Comparison of ENCODE assay signal across 1 cellular context in the genomic region with DNA sequence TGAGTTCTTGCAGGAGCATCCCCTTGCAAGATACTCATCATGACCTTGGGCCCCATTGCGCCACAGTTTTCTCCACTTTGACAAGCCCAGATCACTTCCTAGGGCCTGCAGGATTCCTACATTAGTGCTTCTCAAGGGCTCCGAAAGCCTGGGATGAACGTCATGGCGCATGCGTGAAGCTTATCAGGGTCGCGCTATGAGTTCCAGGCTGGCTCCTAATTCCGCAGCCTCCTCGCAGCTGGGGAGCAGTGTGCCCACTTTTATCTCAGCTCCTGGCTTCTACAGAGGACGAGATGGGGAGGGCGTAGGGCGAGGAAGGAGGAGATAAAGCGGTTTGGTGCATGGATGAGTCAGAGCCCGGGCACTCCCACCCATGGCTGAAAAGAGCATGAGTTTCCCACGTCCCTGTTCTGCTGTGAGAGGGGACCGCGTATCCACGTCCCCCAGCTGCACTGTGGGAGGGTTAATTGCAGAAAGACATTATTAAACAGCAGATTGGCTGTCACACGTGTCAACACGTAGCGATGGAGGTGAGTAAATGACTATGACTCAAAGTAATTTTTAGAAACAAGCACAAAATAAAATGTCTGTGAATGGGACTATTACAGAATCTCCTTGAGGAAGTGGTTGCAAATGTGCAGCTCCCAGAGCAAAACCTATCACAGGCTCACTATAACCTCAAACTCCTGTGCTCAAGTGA.
TF ChIP-seq lines count a peak whose summit lies in the region.

No MANE protein-coding gene starts in this region.

TF ChIP-seq in H1, 55 proteins besides CTCF, POLR2A, EP300 and RAD21 (continued from another document):
- TF ChIP-seq ATF2 (IDR thresholded peaks at IDR 0.05; ENCODE audit: low read length) = no peak
- TF ChIP-seq ATF3 (IDR thresholded peaks at IDR 0.05; ENCODE audit: insufficient read depth, low read depth, low read length) = no peak
- TF ChIP-seq BCL11A (IDR thresholded peaks at IDR 0.05; ENCODE audit: low read depth in 2 of 2, low read length in 2 of 2) = no peak
- no peak for TF ChIP-seq POLR2AphosphoS5 (IDR thresholded peaks at IDR 0.05; ENCODE audit: low read depth, low read length)
- no peak for TF ChIP-seq BRCA1 (IDR thresholded peaks at IDR 0.05; ENCODE audit: low read depth, low read length)
- TF ChIP-seq SAP30 (IDR thresholded peaks at IDR 0.05; ENCODE audit: insufficient read depth, insufficient replicate concordance, low read length) = no peak
- no peak for TF ChIP-seq SP4 (IDR thresholded peaks at IDR 0.05; ENCODE audit: low read length)
- TF ChIP-seq NRF1 (IDR thresholded peaks at IDR 0.05; ENCODE audit: low read depth, low read length) = no peak
- TF ChIP-seq ZNF274 (IDR thresholded peaks at IDR 0.05; ENCODE audit: borderline replicate concordance, extremely low read depth, low read length) = no peak
- no peak for TF ChIP-seq SIRT6 (IDR thresholded peaks at IDR 0.05; ENCODE audit: low read length)
TF ChIP-seq in H1: peak in this region for 0.
